23 cellular contexts compared by ENCODE assay signal in genomic region chr20:37542281-37542680, GRCh38. TPM values are rescaled to one million over a fixed set of nuclear protein-coding genes. Genes with fewer than 3 reads are reported as not detected.
DNase-seq lines count a peak whose midpoint lies in the region; ATAC-seq, FAIRE-seq and TF ChIP-seq lines count a peak whose summit lies in the region.
"Had no signal": no experiment of that assay in that cellular context is flagged by ENCODE, and none has a peak within 500 bp of the region (broad histone marks: within the 10 kb centered on the region; RNA-seq: fewer than 3 reads in every experiment).

No MANE protein-coding gene starts in this region.

- no peak for TF ChIP-seq CTCF in A549 (IDR thresholded peaks at IDR 0.05)
- TF ChIP-seq CTCF in GM12878 (IDR thresholded peaks at IDR 0.05 in 2 of 3, conservative IDR thresholded peaks at IDR 0.05 in 1 of 3; ENCODE audit: control insufficient read depth in 2 of 3, extremely low read depth in 1 of 3, insufficient read depth in 1 of 3, low read depth in 3 of 3, low read length in 3 of 3) = no peak

- H3K9me3 ChIP-seq in A549 (no peaks in the 10 kb centered on the region), Karpas-422 (ENCODE audit: low read length) (no peaks in the 10 kb centered on the region), GM12878 (replicated peaks; ENCODE audit: control insufficient read depth, insufficient read depth, low read length) (no peaks in the 10 kb centered on the region; the same call in 2 of the 3 replicates)
- H3K9me3 ChIP-seq: HAP-1, heart left ventricle, testis had no signal

- RAD21 ChIA-PET in GM12878 (lab: Charles Lee; ENCODE audit: unreplicated experiment) = no interaction called here

- H3K4me3 ChIP-seq in A549 = no peak overlapping the region
- no peak overlapping the region for H3K4me3 ChIP-seq in Karpas-422 (ENCODE audit: low read length)
- no peak overlapping the region for H3K4me3 ChIP-seq in GM12878
- H3K4me3 ChIP-seq: HAP-1, heart left ventricle, testis had no signal

- BruUV-seq in GM12878 (replicated peaks; lab: Mats Ljungman, UMichigan) = no TSS peak

- no peaks in the 10 kb centered on the region for H3K9me2 ChIP-seq in Karpas-422 (replicated peaks; ENCODE audit: insufficient read depth, low read length)

- peak in 1 of 2 experiments; percentile 50; a peak in 3 of 6 replicates for ATAC-seq in A549
- no peak for ATAC-seq in GM12878
- no peak for ATAC-seq in GM21528 (IDR thresholded peaks at IDR 0.05; ENCODE audit: low FRiP score, unreplicated experiment)
- ATAC-seq: heart left ventricle, natural killer cell had no signal

- WGBS in A549 (ENCODE audit: missing lambda C conversion rate) = 41% methylated on average over 6 of the region's 6 CpGs
- 41% methylated on average over 6 of the region's 6 CpGs for WGBS in GM12878 (ENCODE audit: insufficient coverage, insufficient replicate concordance, low lambda C conversion rate, missing lambda C conversion rate)

- in situ Hi-C loops in GM12878 (cut with MboI) = no loop called here

- intact Hi-C loops in GM12878 (cut with micrococcal nuclease; ENCODE audit: unreplicated experiment) = no loop called here

- peak in 1 of 2 experiments; percentile 63 for DNase-seq in A549 (ENCODE audit: low read depth in 1 of 2, low spot score in 1 of 2)
- no peak for DNase-seq in Karpas-422
- no peak for DNase-seq in GM12878 (ENCODE audit: low read depth, low spot score)
- DNase-seq in left kidney (ENCODE audit: low read depth, low spot score) = peak; percentile 86
- no peak for DNase-seq in NCI-H510A (lab: John Stamatoyannopoulos, UW)
- no peak for DNase-seq in UCSD-AML1 (lab: John Stamatoyannopoulos, UW; ENCODE audit: unreplicated experiment)
- no peak for DNase-seq in SW480 (ENCODE audit: low spot score)
- DNase-seq: activated CD4-positive, alpha-beta T cell treated with anti-CD3 and anti-CD28 coated beads for 48 hours; C1 segment of cervical spinal cord; effector CD4-positive, alpha-beta T cell; heart left ventricle; KG1; mammary epithelial cell; natural killer cell; NCI-H1105; NCI-H2171; NCI-H82; stimulated activated CD4-positive, alpha-beta T cell treated with anti-CD3 and anti-CD28 coated beads, Interleukin-12 subunit alpha, Interleukin-12 subunit beta, amount 100 ng/mL, for 4 hours; testis had no signal

- H3K4me2 ChIP-seq in A549 = no peak overlapping the region
- no peak overlapping the region for H3K4me2 ChIP-seq in Karpas-422 (ENCODE audit: low read depth, low read length, poor library complexity, severe bottlenecking)
- H3K4me2 ChIP-seq in GM12878 (ENCODE audit: control insufficient read depth, insufficient read depth) = no peak overlapping the region

- POLR2A ChIA-PET in A549 (lab: Yijun Ruan, JAX) (no interaction called here), GM12878 (lab: Charles Lee) (no interaction called here)

- peak overlapping the region; percentile 11; the same call in 1 of the 2 replicates for H2AFZ ChIP-seq in Karpas-422 (ENCODE audit: low read length)
- peak overlapping the region; percentile 35 for H2AFZ ChIP-seq in GM12878 (ENCODE audit: control insufficient read depth, low read depth, low read length)

- H3K9ac ChIP-seq in Karpas-422 (ENCODE audit: low read length) = no peak overlapping the region
- no peak overlapping the region for H3K9ac ChIP-seq in GM12878 (ENCODE audit: control insufficient read depth, insufficient read depth, low read length)

- no peaks in the 10 kb centered on the region for H4K20me1 ChIP-seq in Karpas-422 (ENCODE audit: insufficient read depth, low read depth, low read length)
- no peaks in the 10 kb centered on the region for H4K20me1 ChIP-seq in GM12878 (ENCODE audit: control insufficient read depth, insufficient read depth)

- TF ChIP-seq RAD21 in A549 (conservative IDR thresholded peaks at IDR 0.05 in 1 of 2, IDR thresholded peaks at IDR 0.05 in 1 of 2) = no peak
- TF ChIP-seq RAD21 in GM12878 (IDR thresholded peaks at IDR 0.05; ENCODE audit: insufficient read depth, low read depth, low read length) = no peak

- TF ChIP-seq POLR2A in A549 (IDR thresholded peaks at IDR 0.05; ENCODE audit: low read length) (no peak), GM12878 (IDR thresholded peaks at IDR 0.05; ENCODE audit: low read depth, low read length) (no peak)

- SMC1A ChIA-PET in GM12878 (lab: Charles Lee; ENCODE audit: uncharacterized antibody, unreplicated experiment) = interaction anchor here (0.7 to 1.8 kb wide), 2 partner anchors 9 to 269 kb away, joined by 3 to 6 read pairs; no protein-coding TSS in a partner anchor

- no peaks in the 10 kb centered on the region for H3K27me3 ChIP-seq in Karpas-422 (ENCODE audit: low read length)
- H3K27me3 ChIP-seq in GM12878 (replicated peaks in 1 of 2; ENCODE audit: control insufficient read depth in 2 of 2, insufficient read depth in 2 of 2, low read length in 1 of 2) = no peaks in the 10 kb centered on the region
- H3K27me3 ChIP-seq: testis had no signal

- H3K27ac ChIP-seq in A549 = no peak overlapping the region
- no peak overlapping the region for H3K27ac ChIP-seq in Karpas-422 (ENCODE audit: low read length)
- H3K27ac ChIP-seq in GM12878 (ENCODE audit: control insufficient read depth, insufficient read depth) = no peak overlapping the region
- H3K27ac ChIP-seq: heart left ventricle, testis had no signal

- no peak for FAIRE-seq in A549 (lab: Jason Lieb, UNC)
- no peak for FAIRE-seq in GM12878 (lab: Jason Lieb, UNC)

- TF ChIP-seq EP300 in A549 (IDR thresholded peaks at IDR 0.05) (no peak), GM12878 (IDR thresholded peaks at IDR 0.05; ENCODE audit: borderline replicate concordance in 1 of 2, control insufficient read depth in 1 of 2, low read depth in 2 of 2, low read length in 2 of 2) (no peak)

- H3K36me3 ChIP-seq in Karpas-422 (ENCODE audit: insufficient read depth, low read length) (no peaks in the 10 kb centered on the region), GM12878 (ENCODE audit: control insufficient read depth in 2 of 2, insufficient read depth in 2 of 2, low read length in 1 of 2) (no peaks in the 10 kb centered on the region)
- H3K36me3 ChIP-seq: HAP-1, heart left ventricle had no signal

- H3K4me1 ChIP-seq in A549 (peaks cover 6% of the 10 kb centered on the region; the same call in 1 of the 3 replicates), Karpas-422 (ENCODE audit: low read length) (0 out of 2 replicates have a peak, but pooled peaks cover 3% of the 10 kb centered on the region), GM12878 (ENCODE audit: control insufficient read depth, insufficient read depth, low read length) (no peaks in the 10 kb centered on the region)
- H3K4me1 ChIP-seq: HAP-1, heart left ventricle, testis had no signal

- CTCF ChIA-PET in A549 (lab: Yijun Ruan, JAX) = interaction anchor here (1.0 to 3.8 kb wide), 5 partner anchors 8 to 347 kb away, joined by 4 to 30 read pairs (median 10); partner anchors contain the start of gene BLCAP
- CTCF ChIA-PET in GM12878 (lab: Yijun Ruan, JAX) = interaction anchor here (1.2 to 2.1 kb wide), 2 partner anchors 23 to 341 kb away, joined by 3 to 5 read pairs; no protein-coding TSS in a partner anchor

- no peaks in the 10 kb centered on the region for H3K79me2 ChIP-seq in Karpas-422 (ENCODE audit: low read length)
- no peaks in the 10 kb centered on the region for H3K79me2 ChIP-seq in GM12878 (ENCODE audit: control insufficient read depth, insufficient read depth, low read length)

RNA-seq across cellular contexts. Expression of gene BLCAP, which starts 14.6 kb away (rescaled TPM):
- polyA plus RNA-seq in A549 (2011; rRNA removed) (48.3 and 49.0 TPM in 2 replicates), A549 (2017; fragmentation: RNase III; extraction: RNeasy Plus Mini Kit Qiagen cat#74134 plus additional on column Dnase treatment) (30.3 to 31.5 TPM (median 30.7 TPM) in 3 replicates), GM12878 (2011; rRNA removed) (54.7 and 58.9 TPM in 2 replicates), GM12878 (2014; fragmentation: Illumina TruSeq; extraction: Trizol) (44.1 and 44.3 TPM in 2 replicates), GM12878 (2014; fragmentation: Nextera tagmentation; extraction: Ambion mirVana) (10 to 100 TPM; 24.6 to 37.7 TPM), GM12878 (2014; rRNA removed) (48.9 and 50.6 TPM in 2 replicates), GM12878 (2016; fragmentation: Nextera tagmentation; extraction: Ambion mirVana) (10 to 100 TPM; 60.1 to 62.3 TPM)
- polyA plus RNA-seq in A549 (2012; cell fraction: cytosol; rRNA removed) = 38.7 and 49.6 TPM in 2 replicates
- 40.4 and 41.5 TPM in 2 replicates for polyA plus RNA-seq in A549 (2012; cell fraction: nucleus; rRNA removed)
- polyA minus RNA-seq in A549 (2011; rRNA and poly(A)+ RNA removed) = 43.4 and 43.9 TPM in 2 replicates
- 119 TPM in 2 replicates for total RNA-seq in Karpas-422 (2014; rRNA removed; shearing (Covaris generic); ENCODE audit: low replicate concordance)
- total RNA-seq in GM12878 (2013; cell fraction: nucleolus; rRNA removed) = 50.2 and 57.6 TPM in 2 replicates
- total RNA-seq in GM12878 (2014; rRNA removed) (37.2 and 39.1 TPM in 2 replicates), GM12878 (2014; rRNA removed; fragmentation: Illumina TruSeq; extraction: Trizol) (29.4 and 30.0 TPM in 2 replicates), GM12878 (2021) (42.0 and 51.2 TPM in 2 replicates)
- 20.7 TPM for polyA plus RNA-seq in GM12878 (2011; ENCODE audit: low read depth)
- polyA plus RNA-seq in GM12878 (2011; cell fraction: cytosol; rRNA removed) = 57.9 and 62.7 TPM in 2 replicates
- 48.9 and 49.3 TPM in 2 replicates for polyA plus RNA-seq in GM12878 (2011; cell fraction: nucleus; rRNA removed)
- polyA plus RNA-seq in GM12878 (2012) = 28.8 and 30.5 TPM in 2 replicates
- 39.9 and 46.5 TPM in 2 replicates for polyA minus RNA-seq in GM12878 (2011; rRNA and poly(A)+ RNA removed)
- 12.3 and 13.3 TPM in 2 replicates for polyA minus RNA-seq in GM12878 (2011; cell fraction: cytosol; rRNA and poly(A)+ RNA removed)
- 14.4 and 29.0 TPM in 2 replicates for polyA minus RNA-seq in GM12878 (2011; cell fraction: nucleus; rRNA and poly(A)+ RNA removed)

RNA-seq across cellular contexts. Expression of gene NNAT, which starts 21.2 kb away (rescaled TPM):
- not detected in 2 replicates for polyA plus RNA-seq in A549 (2011; rRNA removed)
- polyA plus RNA-seq in A549 (2012; cell fraction: cytosol; rRNA removed) = not detected in 2 replicates
- not detected in 2 replicates for polyA plus RNA-seq in A549 (2012; cell fraction: nucleus; rRNA removed)
- not detected in 3 replicates for polyA plus RNA-seq in A549 (2017; fragmentation: RNase III; extraction: RNeasy Plus Mini Kit Qiagen cat#74134 plus additional on column Dnase treatment)
- not detected in 2 replicates for polyA minus RNA-seq in A549 (2011; rRNA and poly(A)+ RNA removed)
- total RNA-seq in Karpas-422 (2014; rRNA removed; shearing (Covaris generic); ENCODE audit: low replicate concordance) = not detected in 2 replicates
- not detected in 2 replicates for total RNA-seq in GM12878 (2013; cell fraction: nucleolus; rRNA removed)
- not detected in 2 replicates for total RNA-seq in GM12878 (2014; rRNA removed)
- not detected in 2 replicates for total RNA-seq in GM12878 (2014; rRNA removed; fragmentation: Illumina TruSeq; extraction: Trizol)
- total RNA-seq in GM12878 (2021) = not detected in 2 replicates
- polyA plus RNA-seq in GM12878 (2011; ENCODE audit: low read depth) = 1.6 TPM
- polyA plus RNA-seq in GM12878 (2011; rRNA removed) = not detected in 2 replicates
- polyA plus RNA-seq in GM12878 (2011; cell fraction: cytosol; rRNA removed) = 0.07 TPM in 1 of 2 replicates, not detected in the other
- polyA plus RNA-seq in GM12878 (2011; cell fraction: nucleus; rRNA removed) = not detected in 2 replicates
- polyA plus RNA-seq in GM12878 (2012) = 0.79 and 1.3 TPM in 2 replicates
- not detected in 2 replicates for polyA plus RNA-seq in GM12878 (2014; fragmentation: Illumina TruSeq; extraction: Trizol)
- polyA plus RNA-seq in GM12878 (2014; fragmentation: Nextera tagmentation; extraction: Ambion mirVana) = not detected
- polyA plus RNA-seq in GM12878 (2014; rRNA removed) = 0.22 TPM in 1 of 2 replicates, not detected in the other
- polyA plus RNA-seq in GM12878 (2016; fragmentation: Nextera tagmentation; extraction: Ambion mirVana) = under 1 TPM; 0.42 to 0.99 TPM
- polyA minus RNA-seq in GM12878 (2011; rRNA and poly(A)+ RNA removed) = not detected in 2 replicates
- not detected in 2 replicates for polyA minus RNA-seq in GM12878 (2011; cell fraction: cytosol; rRNA and poly(A)+ RNA removed)
- polyA minus RNA-seq in GM12878 (2011; cell fraction: nucleus; rRNA and poly(A)+ RNA removed) = not detected in 2 replicates
- total RNA-seq: A673, cardiac septum, natural killer cell had no signal
